In genomic region chr2:65334714-65335113, GRCh38 we compare ENCODE assay signal across 23 cellular contexts.
DNase-seq lines count a peak whose midpoint lies in the region; ATAC-seq, FAIRE-seq and TF ChIP-seq lines count a peak whose summit lies in the region.
"Had no signal": no experiment of that assay in that cellular context is flagged by ENCODE, and none has a peak within 500 bp of the region (broad histone marks: within the 10 kb centered on the region; RNA-seq: fewer than 3 reads in every experiment).

No MANE protein-coding gene starts in this region.

- peaks cover 29 to 54% of the 10 kb centered on the region in 2 experiments for H3K36me3 ChIP-seq in HepG2 (replicated peaks in 1 of 2; ENCODE audit: control insufficient read depth in 1 of 2, insufficient read depth in 2 of 2, low read length in 2 of 2)
- peaks cover 0 to 26% (median 6%) of the 10 kb centered on the region in 4 donors for H3K36me3 ChIP-seq in right lobe of liver
- H3K36me3 ChIP-seq in bronchial epithelial cell (ENCODE audit: control insufficient read depth, insufficient read depth, low read length) = no peaks in the 10 kb centered on the region
- H3K36me3 ChIP-seq: BE2C had no signal

- H3K4me1 ChIP-seq in HepG2 (ENCODE audit: insufficient read depth, low read length) (no peaks in the 10 kb centered on the region), right lobe of liver (no peaks in the 10 kb centered on the region)
- H3K4me1 ChIP-seq: BLaER1, Caco-2 had no signal

- H3K27ac Mint-ChIP-seq in glutamatergic neuron (ENCODE audit: unreplicated experiment) = no peak overlapping the region
- H3K27ac Mint-ChIP-seq: CD14-positive monocyte; CD4-positive, alpha-beta memory T cell had no signal

- no peaks in the 10 kb centered on the region for H3K9me3 ChIP-seq in HepG2 (ENCODE audit: low read length)
- no peaks in the 10 kb centered on the region for H3K9me3 ChIP-seq in right lobe of liver
- H3K9me3 ChIP-seq: BE2C, Caco-2 had no signal

- intact Hi-C loops in HepG2 (cut with micrococcal nuclease; ENCODE audit: unreplicated experiment) (no loop called here), right lobe of liver (cut with DNase I) (no loop called here)

- H3K4me3 ChIP-seq in HepG2 (replicated peaks in 1 of 3; ENCODE audit: insufficient read depth in 1 of 3, low read depth in 2 of 3, low read length in 3 of 3) (no peak overlapping the region), right lobe of liver (no peak overlapping the region), bronchial epithelial cell (ENCODE audit: low read depth, low read length) (no peak overlapping the region)
- H3K4me3 ChIP-seq: BLaER1 had no signal

- DNase-seq in HepG2 (ENCODE audit: low spot score) (no peak), right lobe of liver (no peak), bronchial epithelial cell (ENCODE audit: low read depth) (no peak), glutamatergic neuron (no peak), NCI-H2081 (lab: John Stamatoyannopoulos, UW) (no peak), islet precursor cell (no peak)
- DNase-seq: 8988T; ACHN; BE2C; C1 segment of cervical spinal cord; Caco-2; Calu3; CD4-positive, alpha-beta memory T cell; CD4-positive, CD25-positive, alpha-beta regulatory T cell; DMS79 treated with DMSO at 0.1 percent for 48 hours; GF-D8 had no signal

- 96% methylated on average over 4 of the region's 4 CpGs for WGBS in HepG2 (ENCODE audit: low lambda C conversion rate)
- 91% methylated on average over 4 of the region's 4 CpGs for WGBS in right lobe of liver (ENCODE audit: insufficient coverage, low coverage, low lambda C conversion rate, missing lambda C conversion rate)

- H3K79me2 ChIP-seq in HepG2 (ENCODE audit: insufficient read depth, low read length) = no peaks in the 10 kb centered on the region

- no peak overlapping the region for H3K4me2 ChIP-seq in HepG2 (ENCODE audit: low read depth, low read length)
- H3K4me2 ChIP-seq: BLaER1 had no signal

- TF ChIP-seq POLR2A in HepG2 (IDR thresholded peaks at IDR 0.05; ENCODE audit: insufficient read depth in 1 of 2, low read depth in 2 of 2, low read length in 2 of 2) (no peak), right lobe of liver (IDR thresholded peaks at IDR 0.05) (no peak)

- H3K27ac ChIP-seq in HepG2 (ENCODE audit: extremely low read length, insufficient read depth, low read length) (no peak overlapping the region), right lobe of liver (no peak overlapping the region)
- H3K27ac ChIP-seq: BLaER1 had no signal

- in situ Hi-C loops in HepG2 (cut with HindIII; ENCODE audit: extremely low pct_ligation_motif_present, low pct_unique_long_range_greater_than_20kb) = no loop called here

- no peak overlapping the region for H3K9ac ChIP-seq in HepG2 (ENCODE audit: insufficient read depth, low read depth, low read length)
- H3K9ac ChIP-seq: BLaER1 had no signal

- TF ChIP-seq CTCF in HepG2 (CRISPR knock-in tag; IDR thresholded peaks at IDR 0.05) = no peak
- no peak for TF ChIP-seq CTCF in right lobe of liver (IDR thresholded peaks at IDR 0.05)
- no peak for TF ChIP-seq CTCF in bronchial epithelial cell (IDR thresholded peaks at IDR 0.05; ENCODE audit: insufficient read depth, low read length, severe bottlenecking)
- no peak for TF ChIP-seq CTCF in glutamatergic neuron (IDR thresholded peaks at IDR 0.05; ENCODE audit: partially characterized antibody, unreplicated experiment)

- no peak for TF ChIP-seq RAD21 in HepG2 (CRISPR knock-in tag; IDR thresholded peaks at IDR 0.05)

- peak overlapping the region; percentile 39 for H3K4me3 Mint-ChIP-seq in glutamatergic neuron (ENCODE audit: unreplicated experiment)
- H3K4me3 Mint-ChIP-seq: CD14-positive monocyte; CD4-positive, alpha-beta memory T cell; CD4-positive, CD25-positive, alpha-beta regulatory T cell had no signal

- peaks cover 10% of the 10 kb centered on the region for H3K36me3 Mint-ChIP-seq in glutamatergic neuron (ENCODE audit: unreplicated experiment)
- H3K36me3 Mint-ChIP-seq: CD4-positive, alpha-beta memory T cell had no signal

- H3K27me3 Mint-ChIP-seq in glutamatergic neuron (ENCODE audit: unreplicated experiment) = peaks cover 2% of the 10 kb centered on the region
- H3K27me3 Mint-ChIP-seq: CD4-positive, alpha-beta memory T cell; CD4-positive, CD25-positive, alpha-beta regulatory T cell had no signal

- FAIRE-seq in HepG2 (lab: Jason Lieb, UNC) = no peak
- peak; percentile 89 for FAIRE-seq in bronchial epithelial cell (lab: Jason Lieb, UNC)
- FAIRE-seq: A204.1, D721Med, G401.6, GM12891, GM19239 had no signal

- peaks cover 4% of the 10 kb centered on the region for H3K9me3 Mint-ChIP-seq in glutamatergic neuron (ENCODE audit: unreplicated experiment)
- H3K9me3 Mint-ChIP-seq: CD14-positive monocyte; CD4-positive, alpha-beta memory T cell; CD4-positive, CD25-positive, alpha-beta regulatory T cell had no signal

- ATAC-seq in HepG2 = no peak
- ATAC-seq in right lobe of liver = no peak

- no peak overlapping the region for H2AFZ ChIP-seq in HepG2 (ENCODE audit: low read length)

- CTCF ChIA-PET in HepG2 (lab: Yijun Ruan, JAX; ENCODE audit: low intra/inter-chr PET ratio, low total read pairs) = no interaction called here

- H4K20me1 ChIP-seq in HepG2 (ENCODE audit: insufficient read depth, low read length) = no peaks in the 10 kb centered on the region
- H4K20me1 ChIP-seq: BLaER1 had no signal

- POLR2A ChIA-PET in HepG2 (lab: Yijun Ruan, JAX) = no interaction called here

- H3K27me3 ChIP-seq in HepG2 (ENCODE audit: control insufficient read depth in 1 of 2, insufficient read depth in 2 of 2, low read length in 2 of 2) (no peaks in the 10 kb centered on the region), right lobe of liver (no peaks in the 10 kb centered on the region), bronchial epithelial cell (ENCODE audit: control insufficient read depth, insufficient read depth, low read length) (no peaks in the 10 kb centered on the region)
- H3K27me3 ChIP-seq: BE2C, BLaER1 had no signal

- H3K4me1 Mint-ChIP-seq in glutamatergic neuron (ENCODE audit: low read depth, unreplicated experiment) = peaks cover 28% of the 10 kb centered on the region
- H3K4me1 Mint-ChIP-seq: CD14-positive monocyte; CD4-positive, alpha-beta memory T cell; CD4-positive, CD25-positive, alpha-beta regulatory T cell had no signal

- no TSS peak for BruUV-seq in HepG2 (replicated peaks; lab: Mats Ljungman, UMichigan)

- TF ChIP-seq EP300 in HepG2 (IDR thresholded peaks at IDR 0.05; ENCODE audit: low read depth in 2 of 2, low read length in 2 of 2) (no peak), HepG2 (CRISPR knock-in tag; IDR thresholded peaks at IDR 0.05; ENCODE audit: borderline replicate concordance) (no peak)

TF ChIP-seq in HepG2, 621 proteins besides CTCF, POLR2A, EP300 and RAD21:
- TF ChIP-seq RBM22 (optimal IDR thresholded peaks at IDR 0.05; ENCODE audit: low read length) (peak; percentile 90), CBX5 (CRISPR knock-in tag; IDR thresholded peaks at IDR 0.05; ENCODE audit: borderline replicate concordance) (no peak), ZBTB34 (CRISPR knock-in tag; IDR thresholded peaks at IDR 0.05) (no peak), NAIF1 (CRISPR knock-in tag; IDR thresholded peaks at IDR 0.05; ENCODE audit: borderline replicate concordance) (no peak), ZNF160 (CRISPR knock-in tag; IDR thresholded peaks at IDR 0.05) (no peak), ZFP90 (CRISPR knock-in tag; IDR thresholded peaks at IDR 0.05; ENCODE audit: borderline replicate concordance) (no peak), ZNF598 (CRISPR knock-in tag; IDR thresholded peaks at IDR 0.05; ENCODE audit: borderline replicate concordance) (no peak)
